Comparison of ENCODE assay signal across 17 cellular contexts in the genomic region with DNA sequence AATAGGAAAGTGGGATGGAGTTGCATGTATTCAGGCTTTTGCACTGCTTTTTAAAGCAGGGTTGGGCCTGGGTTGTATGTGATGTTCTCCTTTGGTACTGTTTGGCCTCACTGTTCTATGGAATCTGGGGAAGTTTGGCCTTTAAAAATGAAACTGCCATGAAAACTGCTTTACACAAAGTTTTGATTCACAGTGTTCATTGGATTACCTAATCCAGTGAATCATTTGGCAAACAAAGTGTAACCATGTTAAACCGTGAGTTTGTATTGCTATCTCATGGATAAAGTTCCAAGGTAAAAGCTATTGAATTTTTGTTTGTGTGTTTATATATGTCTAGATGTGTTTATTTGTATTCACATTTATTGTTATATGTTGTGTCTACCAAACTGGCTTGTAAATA.
DNase-seq lines count a peak whose midpoint lies in the region; ATAC-seq and TF ChIP-seq lines count a peak whose summit lies in the region.
"Had no signal": no experiment of that assay in that cellular context is flagged by ENCODE, and none has a peak within 500 bp of the region (broad histone marks: within the 10 kb centered on the region; RNA-seq: fewer than 3 reads in every experiment).

No MANE protein-coding gene starts in this region.

- TF ChIP-seq CTCF in RWPE1 (conservative IDR thresholded peaks at IDR 0.05; ENCODE audit: low read depth), result no peak
- TF ChIP-seq CTCF in right lobe of liver (IDR thresholded peaks at IDR 0.05), result no peak

- H3K27ac ChIP-seq in RWPE1, result no peak overlapping the region
- H3K27ac ChIP-seq in right lobe of liver, result no peak overlapping the region
- H3K27ac ChIP-seq: 22Rv1, BLaER1, GM23248 had no signal

- no peaks in the 10 kb centered on the region for H3K36me3 ChIP-seq in right lobe of liver
- H3K36me3 ChIP-seq: BLaER1, HAP-1 had no signal

- no peak for TF ChIP-seq POLR2A in right lobe of liver (IDR thresholded peaks at IDR 0.05)

- CTCF ChIA-PET in RWPE1 (lab: Yijun Ruan, JAX), result no interaction called here

- intact Hi-C loops in right lobe of liver (cut with DNase I), result no loop called here

- H3K9me3 ChIP-seq in right lobe of liver, result no peaks in the 10 kb centered on the region
- H3K9me3 ChIP-seq: HAP-1 had no signal

- POLR2A ChIA-PET in RWPE1 (lab: Yijun Ruan, JAX; ENCODE audit: low non-redundant PET), result no interaction called here

- no peak overlapping the region for H3K4me3 ChIP-seq in right lobe of liver
- H3K4me3 ChIP-seq: BLaER1, GM23248, HAP-1, K562 had no signal

- H3K27me3 ChIP-seq in right lobe of liver, result no peaks in the 10 kb centered on the region
- H3K27me3 ChIP-seq: BLaER1 had no signal

- ATAC-seq in right lobe of liver, result peak in 3 of 4 donors; percentile 24 to 93 (median 63)
- ATAC-seq in HG03342 (IDR thresholded peaks at IDR 0.05; ENCODE audit: unreplicated experiment), result no peak
- ATAC-seq: K562 had no signal

- peak; percentile 40 for DNase-seq in DMS53 (lab: John Stamatoyannopoulos, UW)
- DNase-seq in DMS53 treated with DMSO at 0.1 percent for 48 hours (lab: John Stamatoyannopoulos, UW; ENCODE audit: unreplicated experiment), result no peak
- DNase-seq in HuH-7.5 (ENCODE audit: low spot score), result peak; percentile 20
- peak; percentile 2 for DNase-seq in RWPE1 (ENCODE audit: low spot score)
- no peak for DNase-seq in right lobe of liver
- no peak for DNase-seq in SKM-1 treated with dmso at 0.1 percent for 144 hours (lab: John Stamatoyannopoulos, UW; ENCODE audit: unreplicated experiment)
- DNase-seq: CD4-positive, alpha-beta memory T cell; DMS153; DND-41; EL; GM23248; IMR-90 had no signal

- 35% methylated on average over 1 of the region's 1 CpG for WGBS in right lobe of liver (ENCODE audit: insufficient coverage, low coverage, low lambda C conversion rate, missing lambda C conversion rate)

- H3K4me1 ChIP-seq in right lobe of liver, result no peaks in the 10 kb centered on the region
- H3K4me1 ChIP-seq: BLaER1, HAP-1 had no signal

Comparison
In these comparisons a context has a peak if more than half of its experiments do, and no peak if none do; other contexts are left out.
1. DNase-seq: peak in DMS53 (single experiment), HuH-7.5 (single experiment) and RWPE1 (single experiment); none in DMS53 treated with DMSO at 0.1 percent for 48 hours (single experiment), right lobe of liver (0 of 3) and SKM-1 treated with dmso at 0.1 percent for 144 hours (single experiment).